ENCODE assay signal across 19 cellular contexts in the genomic region with DNA sequence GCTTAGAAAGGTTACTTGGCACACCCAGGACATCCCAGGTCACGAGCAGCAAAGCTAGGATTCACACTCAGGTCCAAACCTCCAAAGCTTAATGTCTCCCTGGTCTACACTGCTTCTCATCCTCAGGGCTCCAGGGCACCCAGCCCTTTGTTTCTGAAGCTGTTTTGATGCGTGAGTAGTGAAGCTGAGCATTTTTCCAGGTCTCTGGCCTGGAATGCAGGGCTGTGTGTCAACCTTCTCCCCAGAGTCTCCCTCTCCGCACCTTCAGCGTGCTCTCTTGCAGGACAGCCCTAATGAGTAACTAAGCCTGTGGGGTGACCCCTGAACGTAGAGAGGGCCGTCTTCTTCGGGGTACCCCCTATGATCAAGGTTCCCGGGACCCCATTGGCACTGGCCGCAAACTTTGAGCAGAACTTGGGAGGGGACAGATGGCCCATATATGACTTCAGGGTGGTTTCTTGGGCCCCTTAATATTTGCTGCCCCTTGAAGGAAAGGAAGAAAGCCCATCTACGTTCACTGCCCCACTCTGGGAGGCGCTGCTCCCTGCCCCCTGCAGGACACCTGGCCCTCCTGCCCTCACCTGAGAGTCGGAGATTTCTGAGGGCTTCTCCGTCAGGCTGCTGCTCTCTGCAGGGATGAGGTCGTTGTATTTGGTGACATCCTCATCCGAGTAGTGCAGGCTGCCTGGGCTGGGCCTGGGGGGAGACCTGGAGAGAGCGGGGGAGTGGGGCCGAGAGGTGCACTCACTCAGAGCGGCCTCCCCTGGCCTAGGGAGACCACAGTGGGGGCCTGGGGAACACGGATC. TPM values are rescaled to one million over a fixed set of nuclear protein-coding genes. Genes with fewer than 3 reads are reported as not detected.
DNase-seq lines count a peak whose midpoint lies in the region; ATAC-seq and TF ChIP-seq lines count a peak whose summit lies in the region.
"Had no signal": no experiment of that assay in that cellular context is flagged by ENCODE, and none has a peak within 500 bp of the region (broad histone marks: within the 10 kb centered on the region; RNA-seq: fewer than 3 reads in every experiment).

No MANE protein-coding gene starts in this region.

- no peak for ATAC-seq in SK-N-SH treated with all-trans-retinoic acid at 6 μM for 48 hours
- ATAC-seq: activated T-helper 17 cell treated with anti-CD3 and anti-CD28 coated beads, Interleukin-2, amount 50 U/mL, for 72 hours; foreskin keratinocyte had no signal

- TF ChIP-seq CTCF in brain (conservative IDR thresholded peaks at IDR 0.05) = no peak
- no peak for TF ChIP-seq CTCF in spleen (IDR thresholded peaks at IDR 0.05 in 8 of 11, conservative IDR thresholded peaks at IDR 0.05 in 3 of 11)

- intact Hi-C loops in spleen (cut with DNase I; ENCODE audit: low total_unique reads) = no loop called here

- WGBS in spleen, 5 donors = 78 to 87% (median 83%) methylated on average over 15 to 19 of the region's 19 CpGs

- no peaks in the 10 kb centered on the region for H3K36me3 ChIP-seq in HUES6 (ENCODE audit: control insufficient read depth, insufficient read depth, low read length)
- H3K36me3 ChIP-seq in spleen = no peaks in the 10 kb centered on the region
- H3K36me3 ChIP-seq: adrenal gland had no signal

- DNase-seq in left kidney (ENCODE audit: low read depth, low spot score) = peak; percentile 58
- DNase-seq in spleen = no peak
- no peak for DNase-seq in SKM-1 treated with dmso at 0.1 percent for 144 hours (lab: John Stamatoyannopoulos, UW; ENCODE audit: unreplicated experiment)
- no peak for DNase-seq in SW 1271 (lab: John Stamatoyannopoulos, UW)
- DNase-seq in NCI-H2107 (lab: John Stamatoyannopoulos, UW) = no peak
- DNase-seq: adrenal gland, Caco-2, foreskin keratinocyte, HFFc6, mammary epithelial cell, MM.1S, NCI-H187, NCI-H446 treated with DMSO at 0.1 percent for 48 hours, retina, T-helper 1 cell had no signal

- no peak overlapping the region for H3K4me3 Mint-ChIP-seq in brain
- H3K4me3 Mint-ChIP-seq: activated T-helper 17 cell treated with anti-CD3 and anti-CD28 coated beads, Interleukin-2, amount 50 U/mL, for 72 hours; HFFc6 had no signal

- peaks cover 0 to 7% (median 3%) of the 10 kb centered on the region in 5 experiments for H3K9me3 Mint-ChIP-seq in brain
- H3K9me3 Mint-ChIP-seq: activated T-helper 17 cell treated with anti-CD3 and anti-CD28 coated beads, Interleukin-2, amount 50 U/mL, for 72 hours; HFFc6 had no signal

- H3K4me1 ChIP-seq in HUES6 (ENCODE audit: control insufficient read depth, insufficient read depth, low read length) (peaks cover 41% of the 10 kb centered on the region), spleen (peaks cover 0 to 21% (median 7%) of the 10 kb centered on the region in 6 donors)
- H3K4me1 ChIP-seq: adrenal gland, Caco-2, foreskin keratinocyte had no signal

- H3K4me3 ChIP-seq in HUES6 (ENCODE audit: low read depth, low read length) (no peak overlapping the region), spleen (no peak overlapping the region)
- H3K4me3 ChIP-seq: adrenal gland had no signal

- H3K27ac ChIP-seq in HUES6 (ENCODE audit: low read depth, low read length) (no peak overlapping the region), spleen (peak overlapping the region in 7 of 8 donors; percentile 15 to 64 (median 60))
- H3K27ac ChIP-seq: foreskin keratinocyte had no signal

- peaks cover 35% of the 10 kb centered on the region for H3K36me3 Mint-ChIP-seq in brain

- H3K27ac Mint-ChIP-seq in brain = peak overlapping the region; percentile 95 to 100 (median 98)
- H3K27ac Mint-ChIP-seq: activated T-helper 17 cell treated with anti-CD3 and anti-CD28 coated beads, Interleukin-2, amount 50 U/mL, for 72 hours; HFFc6 had no signal

- no peaks in the 10 kb centered on the region; the same call in 1 of the 2 replicates for H3K9me3 ChIP-seq in HUES6 (ENCODE audit: control insufficient read depth, insufficient read depth, low read depth, low read length)
- no peaks in the 10 kb centered on the region for H3K9me3 ChIP-seq in spleen
- H3K9me3 ChIP-seq: adrenal gland, Caco-2 had no signal

- H3K27me3 ChIP-seq in HUES6 (ENCODE audit: control insufficient read depth, insufficient read depth, low read length) (no peaks in the 10 kb centered on the region), spleen (replicated peaks in 1 of 7) (peaks cover 0 to 5% (median 0%) of the 10 kb centered on the region in 7 donors)
- H3K27me3 ChIP-seq: adrenal gland, foreskin keratinocyte had no signal

- no peaks in the 10 kb centered on the region for H3K27me3 Mint-ChIP-seq in brain
- H3K27me3 Mint-ChIP-seq: activated T-helper 17 cell treated with anti-CD3 and anti-CD28 coated beads, Interleukin-2, amount 50 U/mL, for 72 hours had no signal

- TF ChIP-seq POLR2A in spleen (IDR thresholded peaks at IDR 0.05) = no peak

- H3K9ac ChIP-seq in HUES6 (ENCODE audit: low read length) = peak overlapping the region; percentile 35

- peaks cover 75% of the 10 kb centered on the region for H3K4me1 Mint-ChIP-seq in brain
- H3K4me1 Mint-ChIP-seq: activated T-helper 17 cell treated with anti-CD3 and anti-CD28 coated beads, Interleukin-2, amount 50 U/mL, for 72 hours had no signal

TF ChIP-seq in SK-N-SH treated with all-trans-retinoic acid at 6 μM for 48 hours, 23 proteins besides CTCF, POLR2A, EP300 and RAD21:
- no peak for TF ChIP-seq ZFP3 (CRISPR knock-in tag; IDR thresholded peaks at IDR 0.05)
- TF ChIP-seq, protein P1, sequence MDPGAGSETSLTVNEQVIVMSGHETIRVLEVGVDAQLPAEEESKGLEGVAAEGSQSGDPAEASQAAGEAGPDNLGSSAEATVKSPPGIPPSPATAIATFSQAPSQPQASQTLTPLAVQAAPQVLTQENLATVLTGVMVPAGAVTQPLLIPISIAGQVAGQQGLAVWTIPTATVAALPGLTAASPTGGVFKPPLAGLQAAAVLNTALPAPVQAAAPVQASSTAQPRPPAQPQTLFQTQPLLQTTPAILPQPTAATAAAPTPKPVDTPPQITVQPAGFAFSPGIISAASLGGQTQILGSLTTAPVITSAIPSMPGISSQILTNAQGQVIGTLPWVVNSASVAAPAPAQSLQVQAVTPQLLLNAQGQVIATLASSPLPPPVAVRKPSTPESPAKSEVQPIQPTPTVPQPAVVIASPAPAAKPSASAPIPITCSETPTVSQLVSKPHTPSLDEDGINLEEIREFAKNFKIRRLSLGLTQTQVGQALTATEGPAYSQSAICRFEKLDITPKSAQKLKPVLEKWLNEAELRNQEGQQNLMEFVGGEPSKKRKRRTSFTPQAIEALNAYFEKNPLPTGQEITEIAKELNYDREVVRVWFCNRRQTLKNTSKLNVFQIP (CRISPR knock-in tag; IDR thresholded peaks at IDR 0.05; ENCODE audit: borderline replicate concordance, low read depth) = no peak
- TF ChIP-seq, protein P2, sequence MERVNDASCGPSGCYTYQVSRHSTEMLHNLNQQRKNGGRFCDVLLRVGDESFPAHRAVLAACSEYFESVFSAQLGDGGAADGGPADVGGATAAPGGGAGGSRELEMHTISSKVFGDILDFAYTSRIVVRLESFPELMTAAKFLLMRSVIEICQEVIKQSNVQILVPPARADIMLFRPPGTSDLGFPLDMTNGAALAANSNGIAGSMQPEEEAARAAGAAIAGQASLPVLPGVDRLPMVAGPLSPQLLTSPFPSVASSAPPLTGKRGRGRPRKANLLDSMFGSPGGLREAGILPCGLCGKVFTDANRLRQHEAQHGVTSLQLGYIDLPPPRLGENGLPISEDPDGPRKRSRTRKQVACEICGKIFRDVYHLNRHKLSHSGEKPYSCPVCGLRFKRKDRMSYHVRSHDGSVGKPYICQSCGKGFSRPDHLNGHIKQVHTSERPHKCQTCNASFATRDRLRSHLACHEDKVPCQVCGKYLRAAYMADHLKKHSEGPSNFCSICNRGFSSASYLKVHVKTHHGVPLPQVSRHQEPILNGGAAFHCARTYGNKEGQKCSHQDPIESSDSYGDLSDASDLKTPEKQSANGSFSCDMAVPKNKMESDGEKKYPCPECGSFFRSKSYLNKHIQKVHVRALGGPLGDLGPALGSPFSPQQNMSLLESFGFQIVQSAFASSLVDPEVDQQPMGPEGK (CRISPR knock-in tag; IDR thresholded peaks at IDR 0.05; ENCODE audit: borderline replicate concordance) = no peak
- no peak for TF ChIP-seq RARB (CRISPR knock-in tag; IDR thresholded peaks at IDR 0.05)
- no peak for TF ChIP-seq CSDC2 (CRISPR knock-in tag; IDR thresholded peaks at IDR 0.05)
- no peak for TF ChIP-seq ARNTL (CRISPR knock-in tag; IDR thresholded peaks at IDR 0.05; ENCODE audit: borderline replicate concordance, low read depth)
- no peak for TF ChIP-seq GLIS3 (CRISPR knock-in tag; IDR thresholded peaks at IDR 0.05)
- TF ChIP-seq ISL1 (CRISPR knock-in tag; IDR thresholded peaks at IDR 0.05) = no peak
- TF ChIP-seq TOX (CRISPR knock-in tag; IDR thresholded peaks at IDR 0.05; ENCODE audit: borderline replicate concordance) = no peak

RNA-seq across cellular contexts. Expression of a gene that starts 36.4 kb away (rescaled TPM):
- polyA plus RNA-seq in brain (ENCODE audit: insufficient read depth, low read depth, low replicate concordance) = 110 TPM
- 10 to 100 TPM; 31.9 to 69.6 (median 50.1) TPM for total RNA-seq in spleen
- 10 to 100 TPM in 2 of 3 donors, 1 to 10 TPM in 1; 7.9 to 14.0 (median 13.9) TPM for polyA plus RNA-seq in spleen
